Comparison of ENCODE assay signal across 1 cellular context in genomic region chr1:27445177-27445936, GRCh38.
TF ChIP-seq lines count a peak whose summit lies in the region.

No MANE protein-coding gene starts in this region.

TF ChIP-seq in GM12878, 131 proteins besides CTCF, POLR2A, EP300 and RAD21 (continued from another document):
- TF ChIP-seq PKNOX1 (IDR thresholded peaks at IDR 0.05), result no peak
- peak; percentile 72; the same call in 1 of the 2 replicates for TF ChIP-seq MTA3 (IDR thresholded peaks at IDR 0.05; ENCODE audit: borderline replicate concordance, low read length)
- peak; percentile 71; the same call in 1 of the 2 replicates for TF ChIP-seq SIN3A (IDR thresholded peaks at IDR 0.05; ENCODE audit: low read depth, low read length)
- 0 out of 2 replicates have a peak, but pooled peaks have one; percentile 19 for TF ChIP-seq ZNF217 (IDR thresholded peaks at IDR 0.05)
- no peak for TF ChIP-seq JUND (IDR thresholded peaks at IDR 0.05; ENCODE audit: low read depth, low read length)
- no peak for TF ChIP-seq TCF12 (IDR thresholded peaks at IDR 0.05; ENCODE audit: low read depth, low read length)
- no peak for TF ChIP-seq ASH2L (IDR thresholded peaks at IDR 0.05; ENCODE audit: borderline replicate concordance, low read depth)
- peak; percentile 8; the same call in 1 of the 2 replicates for TF ChIP-seq SMC3 (IDR thresholded peaks at IDR 0.05; ENCODE audit: borderline replicate concordance, low read length)
